ENCODE assay signal across 10 cellular contexts in the genomic region with DNA sequence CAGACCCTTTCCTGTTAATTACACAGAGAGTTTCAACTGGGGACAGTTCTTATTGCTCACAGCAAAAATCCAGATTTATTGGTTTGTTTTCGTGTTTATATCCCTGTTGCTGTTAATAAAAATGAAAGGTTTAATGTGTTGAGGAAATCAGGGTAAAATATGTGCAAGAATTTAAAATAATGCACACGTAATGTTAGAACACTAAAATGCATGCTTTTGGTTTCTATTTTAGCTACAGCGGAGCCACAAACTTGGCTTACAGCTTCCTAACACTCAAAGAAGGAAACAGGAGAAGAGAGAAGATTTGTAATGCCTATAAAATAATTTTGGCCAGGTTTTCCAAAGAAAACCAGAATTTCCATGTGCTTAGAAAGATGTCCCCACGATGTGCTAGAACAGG.
DNase-seq lines count a peak whose midpoint lies in the region; ATAC-seq, FAIRE-seq and TF ChIP-seq lines count a peak whose summit lies in the region.
"Had no signal": no experiment of that assay in that cellular context is flagged by ENCODE, and none has a peak within 500 bp of the region (broad histone marks: within the 10 kb centered on the region; RNA-seq: fewer than 3 reads in every experiment).

No MANE protein-coding gene starts in this region.

- no peak for TF ChIP-seq POLR2A in H54 (IDR thresholded peaks at IDR 0.05; ENCODE audit: low read depth, low read length)

- peak overlapping the region; percentile 48 for H3K4me3 Mint-ChIP-seq in central memory CD8-positive, alpha-beta T cell

- H3K9me3 Mint-ChIP-seq in central memory CD8-positive, alpha-beta T cell, result no peaks in the 10 kb centered on the region

- peak; percentile 9 for DNase-seq in GM04504 (ENCODE audit: low read depth)
- DNase-seq in M059J (ENCODE audit: low read depth), result peak; percentile 25
- DNase-seq in central memory CD8-positive, alpha-beta T cell (ENCODE audit: low spot score in 2 of 2), result no peak
- DNase-seq in pons (ENCODE audit: low spot score), result peak; percentile 31
- DNase-seq in H54 (ENCODE audit: insufficient read length, low spot score), result no peak
- DNase-seq in NCI-H2107 treated with DMSO at 0.1 percent for 48 hours (lab: John Stamatoyannopoulos, UW; ENCODE audit: unreplicated experiment), result no peak
- DNase-seq in DMS153 treated with DMSO at 0.1 percent for 48 hours (lab: John Stamatoyannopoulos, UW; ENCODE audit: unreplicated experiment), result no peak
- DNase-seq: NCI-H2171 treated with DMSO at 0.1 percent for 48 hours, pancreas, SK-N-SH had no signal

- no peak for FAIRE-seq in H54 (lab: Jason Lieb, UNC)
- FAIRE-seq: pancreas had no signal

- H3K36me3 Mint-ChIP-seq in central memory CD8-positive, alpha-beta T cell (ENCODE audit: insufficient read depth), result peaks cover 1% of the 10 kb centered on the region

- peaks cover 4% of the 10 kb centered on the region for H3K4me1 Mint-ChIP-seq in central memory CD8-positive, alpha-beta T cell

- no peak for ATAC-seq in central memory CD8-positive, alpha-beta T cell (replicated peaks; ENCODE audit: extremely low read depth, poor library complexity, severe bottlenecking)

- peaks cover 34% of the 10 kb centered on the region for H3K27me3 Mint-ChIP-seq in central memory CD8-positive, alpha-beta T cell

- H3K27ac Mint-ChIP-seq in central memory CD8-positive, alpha-beta T cell (ENCODE audit: low read depth), result no peak overlapping the region

Comparison
In these comparisons a context has a peak if more than half of its experiments do, and no peak if none do; other contexts are left out.
1. DNase-seq: peak in GM04504 (single experiment), M059J (single experiment) and pons (single experiment); none in central memory CD8-positive, alpha-beta T cell (0 of 2), H54 (single experiment), NCI-H2107 treated with DMSO at 0.1 percent for 48 hours (single experiment) and DMS153 treated with DMSO at 0.1 percent for 48 hours (single experiment).